ENCODE assay signal across 24 cellular contexts in genomic region chr2:74860521-74860920, GRCh38. TPM values are rescaled to one million over a fixed set of nuclear protein-coding genes. Genes with fewer than 3 reads are reported as not detected.
DNase-seq lines count a peak whose midpoint lies in the region; ATAC-seq and TF ChIP-seq lines count a peak whose summit lies in the region.
"Had no signal": no experiment of that assay in that cellular context is flagged by ENCODE, and none has a peak within 500 bp of the region (broad histone marks: within the 10 kb centered on the region; RNA-seq: fewer than 3 reads in every experiment).

No MANE protein-coding gene starts in this region.

- H3K27me3 ChIP-seq in gastrocnemius medialis: no peaks in the 10 kb centered on the region
- H3K27me3 ChIP-seq: BLaER1 treated with 17β-estradiol and CSF1 and Interleukin-3, amounts not matched to agents 10 nM and 100 nM; SJCRH30 had no signal

- WGBS in lower leg skin, 2 donors: 77 to 81% methylated on average over 3 of the region's 3 CpGs

- in situ Hi-C loops in gastrocnemius medialis (cut with MboI; ENCODE audit: low sequenced_read_pairs in 4 of 4): no loop called here

- ATAC-seq in T-helper 17 cell (no peak), gastrocnemius medialis (no peak), GM21360 (IDR thresholded peaks at IDR 0.05; ENCODE audit: unreplicated experiment) (no peak), HG03520 (IDR thresholded peaks at IDR 0.05; ENCODE audit: unreplicated experiment) (no peak), HG03521 (IDR thresholded peaks at IDR 0.05; ENCODE audit: unreplicated experiment) (no peak)
- ATAC-seq: GM23338, Right ventricle myocardium inferior, SK-N-SH treated with all-trans-retinoic acid at 6 μM for 48 hours had no signal

- DNase-seq in CD14-positive monocyte (ENCODE audit: low spot score): no peak
- no peak for DNase-seq in T-helper 17 cell
- DNase-seq in fibroblast of gingiva (ENCODE audit: low read depth): peak; percentile 44
- no peak for DNase-seq in gastrocnemius medialis
- DNase-seq in lower leg skin (ENCODE audit: low spot score in 2 of 2): no peak
- DNase-seq: AML-193; DMS153; HCEC 1CT; Karpas-422; NCI-H1694; NCI-H2029 treated with DMSO at 0.1 percent for 48 hours; NCI-H446 treated with DMSO at 0.1 percent for 48 hours; NCI-H526; NCI-H82; NK-92 treated with Interleukin-12 subunit alpha and Interleukin-12 subunit beta, amount 100 ng/mL, for 24 hours; PC-9; SJCRH30 had no signal

- H3K4me1 ChIP-seq in gastrocnemius medialis: peaks cover 26 to 52% of the 10 kb centered on the region in 2 donors
- H3K4me1 ChIP-seq: SJCRH30 had no signal

- H3K4me3 Mint-ChIP-seq in CD14-positive monocyte (no peak overlapping the region), T-helper 17 cell (no peak overlapping the region)
- H3K4me3 Mint-ChIP-seq: GM23338 had no signal

- intact Hi-C loops in CD14-positive monocyte (cut with micrococcal nuclease): no loop called here
- intact Hi-C loops in gastrocnemius medialis (cut with DNase I; ENCODE audit: low total_unique reads): no loop called here
- intact Hi-C loops in lower leg skin (cut with DNase I; ENCODE audit: low total_unique reads): no loop called here

- H3K4me1 Mint-ChIP-seq in CD14-positive monocyte: peaks cover 70% of the 10 kb centered on the region
- peaks cover 14% of the 10 kb centered on the region for H3K4me1 Mint-ChIP-seq in T-helper 17 cell

- H3K36me3 ChIP-seq in gastrocnemius medialis: no peaks in the 10 kb centered on the region
- H3K36me3 ChIP-seq: SJCRH30 had no signal

- peaks cover 56 to 83% of the 10 kb centered on the region in 2 donors for H3K36me3 Mint-ChIP-seq in CD14-positive monocyte
- no peaks in the 10 kb centered on the region for H3K36me3 Mint-ChIP-seq in T-helper 17 cell (ENCODE audit: low read depth)

- H3K27ac ChIP-seq in gastrocnemius medialis: peak overlapping the region in 3 of 4 donors; percentile 75 to 92 (median 88)
- H3K27ac ChIP-seq: BLaER1 treated with 17β-estradiol and CSF1 and Interleukin-3, amounts not matched to agents 10 nM and 100 nM; PC-9; SJCRH30 had no signal

- H3K4me3 ChIP-seq in gastrocnemius medialis (no peak overlapping the region), lower leg skin (ENCODE audit: low read depth, poor library complexity, severe bottlenecking) (no peak overlapping the region)
- H3K4me3 ChIP-seq: BLaER1 treated with 17β-estradiol and CSF1 and Interleukin-3, amounts not matched to agents 10 nM and 100 nM; GM23338; PC-9; SJCRH30 had no signal

- H3K27ac Mint-ChIP-seq in CD14-positive monocyte (peak overlapping the region in 4 of 7 donors; percentile 51 to 79 (median 59)), T-helper 17 cell (peak overlapping the region; percentile 4)
- H3K27ac Mint-ChIP-seq: GM23338 had no signal

- H3K9me3 Mint-ChIP-seq in CD14-positive monocyte: no peaks in the 10 kb centered on the region
- H3K9me3 Mint-ChIP-seq: GM23338 had no signal

- H3K27me3 Mint-ChIP-seq in CD14-positive monocyte (ENCODE audit: low read depth in 3 of 3): peaks cover 0 to 1% (median 0%) of the 10 kb centered on the region in 3 donors
- H3K27me3 Mint-ChIP-seq in T-helper 17 cell: no peaks in the 10 kb centered on the region

- H3K9me3 ChIP-seq in T-helper 17 cell (ENCODE audit: control insufficient read depth, low read length, poor library complexity, severe bottlenecking): no peaks in the 10 kb centered on the region
- no peaks in the 10 kb centered on the region for H3K9me3 ChIP-seq in gastrocnemius medialis
- H3K9me3 ChIP-seq: BLaER1 treated with 17β-estradiol and CSF1 and Interleukin-3, amounts not matched to agents 10 nM and 100 nM; SJCRH30 had no signal

- TF ChIP-seq POLR2A in gastrocnemius medialis (IDR thresholded peaks at IDR 0.05) (no peak), lower leg skin (IDR thresholded peaks at IDR 0.05) (no peak)

- no peak for TF ChIP-seq CTCF in CD14-positive monocyte (IDR thresholded peaks at IDR 0.05)
- no peak for TF ChIP-seq CTCF in gastrocnemius medialis (IDR thresholded peaks at IDR 0.05 in 4 of 5, conservative IDR thresholded peaks at IDR 0.05 in 1 of 5)
- no peak for TF ChIP-seq CTCF in lower leg skin (IDR thresholded peaks at IDR 0.05)

RNA-seq across cellular contexts. Expression of gene HK2, which starts 26.6 kb away (rescaled TPM):
- 10 to 100 TPM; 20.3 to 29.8 TPM for polyA plus RNA-seq in CD14-positive monocyte
- total RNA-seq in T-helper 17 cell (10 to 100 TPM; 11.3 to 13.3 TPM), gastrocnemius medialis (10 to 100 TPM; 18.1 to 57.6 (median 42.1) TPM), lower leg skin (10 to 100 TPM; 22.4 to 27.3 (median 25.8) TPM)
